ENCODE assay signal across 1 cellular context in genomic region chr3:147355104-147355854, GRCh38.
TF ChIP-seq lines count a peak whose summit lies in the region.

No MANE protein-coding gene starts in this region.

TF ChIP-seq in SK-N-SH, 30 proteins besides CTCF, POLR2A, EP300 and RAD21:
- no peak for TF ChIP-seq CHD2 (IDR thresholded peaks at IDR 0.05; ENCODE audit: low read length, partially characterized antibody)
- TF ChIP-seq PBX3 (IDR thresholded peaks at IDR 0.05) = no peak
- TF ChIP-seq ELF1 (IDR thresholded peaks at IDR 0.05) = no peak
- no peak for TF ChIP-seq USF1 (IDR thresholded peaks at IDR 0.05; ENCODE audit: borderline replicate concordance, low read depth)
- TF ChIP-seq TEAD4 (IDR thresholded peaks at IDR 0.05; ENCODE audit: borderline replicate concordance, insufficient read depth) = no peak
- TF ChIP-seq RFX5 (IDR thresholded peaks at IDR 0.05; ENCODE audit: low read length) = no peak
- no peak for TF ChIP-seq RCOR1 (IDR thresholded peaks at IDR 0.05; ENCODE audit: low read length)
- no peak for TF ChIP-seq TAF1 (IDR thresholded peaks at IDR 0.05; ENCODE audit: borderline replicate concordance, low read depth, low read length)
- no peak for TF ChIP-seq GABPA (IDR thresholded peaks at IDR 0.05; ENCODE audit: low read depth)
- TF ChIP-seq ZBTB33 (IDR thresholded peaks at IDR 0.05; ENCODE audit: borderline replicate concordance, low read depth) = no peak
- TF ChIP-seq IRF3 (IDR thresholded peaks at IDR 0.05; ENCODE audit: low read depth, low read length) = no peak
